Comparison of ENCODE assay signal across 27 cellular contexts in the genomic region with DNA sequence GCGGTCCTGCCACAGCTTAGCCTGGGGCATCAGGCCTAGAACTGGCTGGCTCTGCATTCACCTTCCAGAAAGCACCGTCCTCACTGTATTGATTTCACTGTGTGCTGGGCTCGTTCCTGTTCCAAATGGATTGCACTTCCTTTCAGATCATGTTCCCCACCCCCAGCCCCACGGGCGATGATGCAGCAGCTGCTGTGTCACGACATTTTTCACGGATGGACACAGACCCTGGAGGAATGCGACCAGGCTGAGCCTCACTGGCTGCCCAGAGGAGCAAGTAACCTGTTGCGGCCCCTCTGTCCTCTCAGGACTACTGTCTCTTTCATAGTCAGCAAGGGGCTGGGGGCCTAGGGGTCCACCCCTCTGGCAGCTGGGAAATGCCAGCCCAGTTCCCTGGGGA. TPM values are rescaled to one million over a fixed set of nuclear protein-coding genes. Genes with fewer than 3 reads are reported as not detected.
"Had no signal": no experiment of that assay in that cellular context is flagged by ENCODE, and none has a peak within 500 bp of the region (broad histone marks: within the 10 kb centered on the region; RNA-seq: fewer than 3 reads in every experiment).

No MANE protein-coding gene starts in this region.

- DNase-seq: activated B cell treated with CpG ODN at 0.5 μM for 24 hours; activated CD4-positive, alpha-beta T cell treated with anti-CD3 and anti-CD28 coated beads for 1 hour; activated CD4-positive, alpha-beta T cell treated with anti-CD3 and anti-CD28 coated beads, Interleukin-2, amount 10 ng/mL, durations not matched to agents 24 days and 14 days; activated CD4-positive, alpha-beta T cell treated with anti-CD3 and anti-CD28 coated beads, Interleukin-2, amount 50 U/mL, for 48 hours; activated CD8-positive, alpha-beta memory T cell treated with anti-CD3 and anti-CD28 coated beads, Interleukin-2, amount 10 ng/mL, durations not matched to agents 7 days and 5 days; activated gamma-delta T cell; activated naive CD4-positive, alpha-beta T cell treated with anti-CD3 and anti-CD28 coated beads, Interleukin-2, amount 10 ng/mL, durations not matched to agents 7 days and 5 days; activated naive CD8-positive, alpha-beta T cell treated with anti-CD3 and anti-CD28 coated beads for 36 hours; activated T-cell treated with anti-CD3 and anti-CD28 coated beads, Interleukin-2, amount 50 U/mL, for 24 hours; brain microvascular endothelial cell; Karpas-422; MM.1S; NCI-H1105; NCI-H1436; NCI-H1694 treated with DMSO at 0.1 percent for 48 hours; NCI-H2029 treated with DMSO at 0.1 percent for 48 hours; NCI-H510A treated with DMSO at 0.1 percent for 48 hours; NCI-H69; PC-3; SHP77; SW 1271; T-helper 9 cell had no signal

- H3K4me1 Mint-ChIP-seq: activated B cell treated with CpG ODN at 0.5 μM for 24 hours; activated CD4-positive, alpha-beta T cell treated with anti-CD3 and anti-CD28 coated beads, Interleukin-2, amount 10 ng/mL, durations not matched to agents 24 days and 14 days; activated CD8-positive, alpha-beta memory T cell treated with anti-CD3 and anti-CD28 coated beads, Interleukin-2, amount 10 ng/mL, durations not matched to agents 7 days and 5 days; activated naive CD4-positive, alpha-beta T cell treated with anti-CD3 and anti-CD28 coated beads, Interleukin-2, amount 10 ng/mL, durations not matched to agents 7 days and 5 days; activated naive CD8-positive, alpha-beta T cell treated with anti-CD3 and anti-CD28 coated beads for 36 hours had no signal

- H3K27ac Mint-ChIP-seq: activated B cell treated with CpG ODN at 0.5 μM for 24 hours; activated CD4-positive, alpha-beta T cell treated with anti-CD3 and anti-CD28 coated beads, Interleukin-2, amount 10 ng/mL, durations not matched to agents 24 days and 14 days; activated CD8-positive, alpha-beta memory T cell treated with anti-CD3 and anti-CD28 coated beads, Interleukin-2, amount 10 ng/mL, durations not matched to agents 7 days and 5 days; activated naive CD4-positive, alpha-beta T cell treated with anti-CD3 and anti-CD28 coated beads, Interleukin-2, amount 10 ng/mL, durations not matched to agents 7 days and 5 days; activated naive CD8-positive, alpha-beta T cell treated with anti-CD3 and anti-CD28 coated beads for 36 hours; activated T-cell treated with anti-CD3 and anti-CD28 coated beads, Interleukin-2, amount 50 U/mL, for 24 hours; activated T-helper 1 cell treated with anti-CD3 and anti-CD28 coated beads, Interleukin-12 subunit alpha, Interleukin-12 subunit beta, Interleukin-2, Interleukin-4 antibody, amounts not matched to agents 30 ng/mL and 10 ng/mL and 1 ng/mL, durations not matched to agents 14 hours and 24 hours and 36 hours had no signal

- H3K4me1 ChIP-seq: SJSA1 had no signal

- H3K9me3 ChIP-seq: SJSA1 had no signal

- H3K27me3 ChIP-seq: brain microvascular endothelial cell, cardiac muscle cell had no signal

- H3K4me3 Mint-ChIP-seq: activated B cell treated with CpG ODN at 0.5 μM for 24 hours; activated CD4-positive, alpha-beta T cell treated with anti-CD3 and anti-CD28 coated beads, Interleukin-2, amount 10 ng/mL, durations not matched to agents 24 days and 14 days; activated CD8-positive, alpha-beta memory T cell treated with anti-CD3 and anti-CD28 coated beads, Interleukin-2, amount 10 ng/mL, durations not matched to agents 7 days and 5 days; activated naive CD4-positive, alpha-beta T cell treated with anti-CD3 and anti-CD28 coated beads, Interleukin-2, amount 10 ng/mL, durations not matched to agents 7 days and 5 days; activated naive CD8-positive, alpha-beta T cell treated with anti-CD3 and anti-CD28 coated beads for 36 hours; activated T-cell treated with anti-CD3 and anti-CD28 coated beads, Interleukin-2, amount 50 U/mL, for 24 hours; activated T-helper 1 cell treated with anti-CD3 and anti-CD28 coated beads, Interleukin-12 subunit alpha, Interleukin-12 subunit beta, Interleukin-2, Interleukin-4 antibody, amounts not matched to agents 30 ng/mL and 10 ng/mL and 1 ng/mL, durations not matched to agents 14 hours and 24 hours and 36 hours had no signal

- H3K36me3 Mint-ChIP-seq: activated CD8-positive, alpha-beta memory T cell treated with anti-CD3 and anti-CD28 coated beads, Interleukin-2, amount 10 ng/mL, durations not matched to agents 7 days and 5 days; activated naive CD4-positive, alpha-beta T cell treated with anti-CD3 and anti-CD28 coated beads, Interleukin-2, amount 10 ng/mL, durations not matched to agents 7 days and 5 days; activated naive CD8-positive, alpha-beta T cell treated with anti-CD3 and anti-CD28 coated beads for 36 hours had no signal

- ATAC-seq: activated CD8-positive, alpha-beta memory T cell treated with anti-CD3 and anti-CD28 coated beads, Interleukin-2, amount 10 ng/mL, durations not matched to agents 7 days and 5 days; PC-3 had no signal

- H3K27me3 Mint-ChIP-seq: activated CD4-positive, alpha-beta T cell treated with anti-CD3 and anti-CD28 coated beads, Interleukin-2, amount 10 ng/mL, durations not matched to agents 24 days and 14 days had no signal

- H3K36me3 ChIP-seq: brain microvascular endothelial cell, cardiac muscle cell, SJSA1 had no signal

- H3K4me3 ChIP-seq: cardiac muscle cell, K562, SJSA1 had no signal

- H3K27ac ChIP-seq: brain microvascular endothelial cell, cardiac muscle cell, SJSA1 had no signal

RNA-seq across cellular contexts. Expression of a gene that starts 50.3 kb away (rescaled TPM):
- total RNA-seq: activated B cell treated with CpG ODN at 0.5 μM for 24 hours; activated CD4-positive, alpha-beta T cell treated with anti-CD3 and anti-CD28 coated beads, Interleukin-2, amount 10 ng/mL, durations not matched to agents 24 days and 14 days; activated CD8-positive, alpha-beta memory T cell treated with anti-CD3 and anti-CD28 coated beads, Interleukin-2, amount 10 ng/mL, durations not matched to agents 7 days and 5 days; activated naive CD8-positive, alpha-beta T cell treated with anti-CD3 and anti-CD28 coated beads for 36 hours; activated T-helper 1 cell treated with anti-CD3 and anti-CD28 coated beads, Interleukin-12 subunit alpha, Interleukin-12 subunit beta, Interleukin-2, Interleukin-4 antibody, amounts not matched to agents 30 ng/mL and 10 ng/mL and 1 ng/mL, durations not matched to agents 14 hours and 24 hours and 36 hours; cardiac muscle cell; K562; SJSA1; T-helper 1 cell treated with Interleukin-12 subunit alpha and Interleukin-12 subunit beta and Interleukin-4 antibody, amounts not matched to agents 30 ng/mL and 1 ng/mL, for 36 hours had no signal
- polyA plus RNA-seq: cardiac muscle cell, K562 had no signal
